Comparison of ENCODE assay signal across 1 cellular context in genomic region chr5:111738118-111738517, GRCh38.
TF ChIP-seq lines count a peak whose summit lies in the region.

No MANE protein-coding gene starts in this region.

TF ChIP-seq in HepG2, 621 proteins besides CTCF, POLR2A, EP300 and RAD21 (continues in another document):
- TF ChIP-seq HOMEZ (CRISPR knock-in tag; IDR thresholded peaks at IDR 0.05; ENCODE audit: low read depth) (peak; percentile 56; the same call in 1 of the 2 replicates), HNF4G (IDR thresholded peaks at IDR 0.05; ENCODE audit: borderline replicate concordance, low read depth, low read length) (peak; percentile 55), HNF4G (CRISPR knock-in tag; IDR thresholded peaks at IDR 0.05; ENCODE audit: borderline replicate concordance, low read depth) (no peak), PRDM15 (CRISPR knock-in tag; IDR thresholded peaks at IDR 0.05) (0 out of 2 replicates have a peak, but pooled peaks have one; percentile 41), FOSL2 (CRISPR knock-in tag; IDR thresholded peaks at IDR 0.05) (peak; percentile 63; the same call in 1 of the 2 replicates), GATAD2A (CRISPR knock-in tag; IDR thresholded peaks at IDR 0.05) (peak; percentile 40; the same call in 1 of the 2 replicates), ZNF136 (CRISPR knock-in tag; IDR thresholded peaks at IDR 0.05; ENCODE audit: low read depth) (no peak), ZNF501 (CRISPR knock-in tag; IDR thresholded peaks at IDR 0.05) (no peak), HNF4A (CRISPR knock-in tag; IDR thresholded peaks at IDR 0.05) (peak; percentile 74), NCOR1 (IDR thresholded peaks at IDR 0.05; ENCODE audit: borderline replicate concordance, low read length) (peak; percentile 44; the same call in 1 of the 2 replicates), EHMT2 (IDR thresholded peaks at IDR 0.05; ENCODE audit: borderline replicate concordance, low read depth, low read length) (no peak), SOX6 (IDR thresholded peaks at IDR 0.05) (no peak), SOX6 (CRISPR knock-in tag; IDR thresholded peaks at IDR 0.05) (0 out of 2 replicates have a peak, but pooled peaks have one; percentile 22), NR2F1 (CRISPR knock-in tag; IDR thresholded peaks at IDR 0.05) (peak; percentile 14 to 62; a peak in 2 of 4 replicates), FOSL1 (CRISPR knock-in tag; IDR thresholded peaks at IDR 0.05; ENCODE audit: borderline replicate concordance) (peak; percentile 19; the same call in 1 of the 2 replicates), POGK (CRISPR knock-in tag; conservative IDR thresholded peaks at IDR 0.05) (0 out of 2 replicates have a peak, but pooled peaks have one; percentile 27), CREB1 (IDR thresholded peaks at IDR 0.05) (no peak), CREB1 (CRISPR knock-in tag; IDR thresholded peaks at IDR 0.05) (peak; percentile 57), PCBP1 (IDR thresholded peaks at IDR 0.05; ENCODE audit: borderline replicate concordance, low read depth, low read length) (no peak), ZNF331 (CRISPR knock-in tag; IDR thresholded peaks at IDR 0.05) (0 out of 2 replicates have a peak, but pooled peaks have one; percentile 22), GZF1 (CRISPR knock-in tag; IDR thresholded peaks at IDR 0.05) (no peak), KAT7 (CRISPR knock-in tag; IDR thresholded peaks at IDR 0.05; ENCODE audit: borderline replicate concordance) (no peak), TEAD3 (CRISPR knock-in tag; optimal IDR thresholded peaks at IDR 0.05; ENCODE audit: borderline replicate concordance) (peak; percentile 24), MIXL1 (CRISPR knock-in tag; IDR thresholded peaks at IDR 0.05) (peak; percentile 81), CEBPB (IDR thresholded peaks at IDR 0.05; ENCODE audit: borderline replicate concordance, low read depth, low read length) (0 out of 2 replicates have a peak, but pooled peaks have one; percentile 9), PPARG (CRISPR knock-in tag; conservative IDR thresholded peaks at IDR 0.05) (peak; percentile 66), CEBPZ (IDR thresholded peaks at IDR 0.05; ENCODE audit: low read length) (no peak), RXRB (CRISPR knock-in tag; IDR thresholded peaks at IDR 0.05; ENCODE audit: borderline replicate concordance) (peak; percentile 15; the same call in 1 of the 2 replicates), MAFG (CRISPR knock-in tag; IDR thresholded peaks at IDR 0.05) (no peak)
- TF ChIP-seq, protein P1, sequence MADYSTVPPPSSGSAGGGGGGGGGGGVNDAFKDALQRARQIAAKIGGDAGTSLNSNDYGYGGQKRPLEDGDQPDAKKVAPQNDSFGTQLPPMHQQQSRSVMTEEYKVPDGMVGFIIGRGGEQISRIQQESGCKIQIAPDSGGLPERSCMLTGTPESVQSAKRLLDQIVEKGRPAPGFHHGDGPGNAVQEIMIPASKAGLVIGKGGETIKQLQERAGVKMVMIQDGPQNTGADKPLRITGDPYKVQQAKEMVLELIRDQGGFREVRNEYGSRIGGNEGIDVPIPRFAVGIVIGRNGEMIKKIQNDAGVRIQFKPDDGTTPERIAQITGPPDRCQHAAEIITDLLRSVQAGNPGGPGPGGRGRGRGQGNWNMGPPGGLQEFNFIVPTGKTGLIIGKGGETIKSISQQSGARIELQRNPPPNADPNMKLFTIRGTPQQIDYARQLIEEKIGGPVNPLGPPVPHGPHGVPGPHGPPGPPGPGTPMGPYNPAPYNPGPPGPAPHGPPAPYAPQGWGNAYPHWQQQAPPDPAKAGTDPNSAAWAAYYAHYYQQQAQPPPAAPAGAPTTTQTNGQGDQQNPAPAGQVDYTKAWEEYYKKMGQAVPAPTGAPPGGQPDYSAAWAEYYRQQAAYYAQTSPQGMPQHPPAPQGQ (CRISPR knock-in tag; IDR thresholded peaks at IDR 0.05; ENCODE audit: borderline replicate concordance): no peak
- TF ChIP-seq, protein P2, sequence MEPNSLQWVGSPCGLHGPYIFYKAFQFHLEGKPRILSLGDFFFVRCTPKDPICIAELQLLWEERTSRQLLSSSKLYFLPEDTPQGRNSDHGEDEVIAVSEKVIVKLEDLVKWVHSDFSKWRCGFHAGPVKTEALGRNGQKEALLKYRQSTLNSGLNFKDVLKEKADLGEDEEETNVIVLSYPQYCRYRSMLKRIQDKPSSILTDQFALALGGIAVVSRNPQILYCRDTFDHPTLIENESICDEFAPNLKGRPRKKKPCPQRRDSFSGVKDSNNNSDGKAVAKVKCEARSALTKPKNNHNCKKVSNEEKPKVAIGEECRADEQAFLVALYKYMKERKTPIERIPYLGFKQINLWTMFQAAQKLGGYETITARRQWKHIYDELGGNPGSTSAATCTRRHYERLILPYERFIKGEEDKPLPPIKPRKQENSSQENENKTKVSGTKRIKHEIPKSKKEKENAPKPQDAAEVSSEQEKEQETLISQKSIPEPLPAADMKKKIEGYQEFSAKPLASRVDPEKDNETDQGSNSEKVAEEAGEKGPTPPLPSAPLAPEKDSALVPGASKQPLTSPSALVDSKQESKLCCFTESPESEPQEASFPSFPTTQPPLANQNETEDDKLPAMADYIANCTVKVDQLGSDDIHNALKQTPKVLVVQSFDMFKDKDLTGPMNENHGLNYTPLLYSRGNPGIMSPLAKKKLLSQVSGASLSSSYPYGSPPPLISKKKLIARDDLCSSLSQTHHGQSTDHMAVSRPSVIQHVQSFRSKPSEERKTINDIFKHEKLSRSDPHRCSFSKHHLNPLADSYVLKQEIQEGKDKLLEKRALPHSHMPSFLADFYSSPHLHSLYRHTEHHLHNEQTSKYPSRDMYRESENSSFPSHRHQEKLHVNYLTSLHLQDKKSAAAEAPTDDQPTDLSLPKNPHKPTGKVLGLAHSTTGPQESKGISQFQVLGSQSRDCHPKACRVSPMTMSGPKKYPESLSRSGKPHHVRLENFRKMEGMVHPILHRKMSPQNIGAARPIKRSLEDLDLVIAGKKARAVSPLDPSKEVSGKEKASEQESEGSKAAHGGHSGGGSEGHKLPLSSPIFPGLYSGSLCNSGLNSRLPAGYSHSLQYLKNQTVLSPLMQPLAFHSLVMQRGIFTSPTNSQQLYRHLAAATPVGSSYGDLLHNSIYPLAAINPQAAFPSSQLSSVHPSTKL (CRISPR knock-in tag; IDR thresholded peaks at IDR 0.05): peak; percentile 57; the same call in 1 of the 2 replicates
- TF ChIP-seq, protein P3, sequence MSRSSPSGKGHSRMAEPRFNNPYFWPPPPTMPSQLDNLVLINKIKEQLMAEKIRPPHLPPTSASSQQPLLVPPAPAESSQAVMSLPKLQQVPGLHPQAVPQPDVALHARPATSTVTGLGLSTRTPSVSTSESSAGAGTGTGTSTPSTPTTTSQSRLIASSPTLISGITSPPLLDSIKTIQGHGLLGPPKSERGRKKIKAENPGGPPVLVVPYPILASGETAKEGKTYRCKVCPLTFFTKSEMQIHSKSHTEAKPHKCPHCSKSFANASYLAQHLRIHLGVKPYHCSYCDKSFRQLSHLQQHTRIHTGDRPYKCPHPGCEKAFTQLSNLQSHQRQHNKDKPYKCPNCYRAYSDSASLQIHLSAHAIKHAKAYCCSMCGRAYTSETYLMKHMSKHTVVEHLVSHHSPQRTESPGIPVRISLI (CRISPR knock-in tag; IDR thresholded peaks at IDR 0.05; ENCODE audit: borderline replicate concordance): no peak
- TF ChIP-seq, protein P4, sequence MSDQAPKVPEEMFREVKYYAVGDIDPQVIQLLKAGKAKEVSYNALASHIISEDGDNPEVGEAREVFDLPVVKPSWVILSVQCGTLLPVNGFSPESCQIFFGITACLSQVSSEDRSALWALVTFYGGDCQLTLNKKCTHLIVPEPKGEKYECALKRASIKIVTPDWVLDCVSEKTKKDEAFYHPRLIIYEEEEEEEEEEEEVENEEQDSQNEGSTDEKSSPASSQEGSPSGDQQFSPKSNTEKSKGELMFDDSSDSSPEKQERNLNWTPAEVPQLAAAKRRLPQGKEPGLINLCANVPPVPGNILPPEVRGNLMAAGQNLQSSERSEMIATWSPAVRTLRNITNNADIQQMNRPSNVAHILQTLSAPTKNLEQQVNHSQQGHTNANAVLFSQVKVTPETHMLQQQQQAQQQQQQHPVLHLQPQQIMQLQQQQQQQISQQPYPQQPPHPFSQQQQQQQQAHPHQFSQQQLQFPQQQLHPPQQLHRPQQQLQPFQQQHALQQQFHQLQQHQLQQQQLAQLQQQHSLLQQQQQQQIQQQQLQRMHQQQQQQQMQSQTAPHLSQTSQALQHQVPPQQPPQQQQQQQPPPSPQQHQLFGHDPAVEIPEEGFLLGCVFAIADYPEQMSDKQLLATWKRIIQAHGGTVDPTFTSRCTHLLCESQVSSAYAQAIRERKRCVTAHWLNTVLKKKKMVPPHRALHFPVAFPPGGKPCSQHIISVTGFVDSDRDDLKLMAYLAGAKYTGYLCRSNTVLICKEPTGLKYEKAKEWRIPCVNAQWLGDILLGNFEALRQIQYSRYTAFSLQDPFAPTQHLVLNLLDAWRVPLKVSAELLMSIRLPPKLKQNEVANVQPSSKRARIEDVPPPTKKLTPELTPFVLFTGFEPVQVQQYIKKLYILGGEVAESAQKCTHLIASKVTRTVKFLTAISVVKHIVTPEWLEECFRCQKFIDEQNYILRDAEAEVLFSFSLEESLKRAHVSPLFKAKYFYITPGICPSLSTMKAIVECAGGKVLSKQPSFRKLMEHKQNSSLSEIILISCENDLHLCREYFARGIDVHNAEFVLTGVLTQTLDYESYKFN (CRISPR knock-in tag; conservative IDR thresholded peaks at IDR 0.05): peak; percentile 53
